Comparison of ENCODE assay signal across 8 cellular contexts in genomic region chr20:56359212-56360132, GRCh38. TPM values are rescaled to one million over a fixed set of nuclear protein-coding genes. Genes with fewer than 3 reads are reported as not detected.
DNase-seq lines count a peak whose midpoint lies in the region; ATAC-seq, FAIRE-seq and TF ChIP-seq lines count a peak whose summit lies in the region.

No MANE protein-coding gene starts in this region.

- intact Hi-C loops in lower leg skin (cut with DNase I; ENCODE audit: low total_unique reads) = no loop called here

- 7 to 8% methylated on average over 48 to 49 of the region's 51 CpGs for WGBS in lower leg skin, 2 donors

- H3K4me3 ChIP-seq in duodenal mucosa (ENCODE audit: low read depth in 1 of 2, low read length in 2 of 2) (peak overlapping the region; percentile 83 to 94), lower leg skin (ENCODE audit: low read depth, poor library complexity, severe bottlenecking) (peak overlapping the region; percentile 86)

- no peaks in the 10 kb centered on the region for H3K27me3 ChIP-seq in duodenal mucosa (ENCODE audit: control insufficient read depth in 1 of 2, insufficient read depth in 2 of 2, low read length in 2 of 2)

- H3K27ac Mint-ChIP-seq in T-cell = peak overlapping the region; percentile 66 to 89

- H3K9me3 ChIP-seq in duodenal mucosa (ENCODE audit: control insufficient read depth in 1 of 2, low read length in 2 of 2) = no peaks in the 10 kb centered on the region

- peaks cover 14 to 28% (median 24%) of the 10 kb centered on the region in 3 donors for H3K4me1 Mint-ChIP-seq in T-cell

- no peaks in the 10 kb centered on the region for H3K27me3 Mint-ChIP-seq in T-cell

- CTCF ChIA-PET in T-cell (lab: Charles Lee) = interaction anchor here in 1 of 2 donors (0.6 to 2.3 kb wide), 4 partner anchors 33 to 1987 kb away, joined by 4 to 14 read pairs (median 4); partner anchors contain the start of genes AURKA and CSTF1

- POLR2A ChIA-PET in T-cell (lab: Charles Lee) = interaction anchor here (0.6 to 0.7 kb wide), 3 partner anchors 9 to 117 kb away, joined by 3 to 9 read pairs (median 5); partner anchors contain the start of gene CASS4 (in 1 of the 2)

- peaks cover 9 to 12% of the 10 kb centered on the region in 2 donors for H3K4me1 ChIP-seq in duodenal mucosa (ENCODE audit: control insufficient read depth in 1 of 2, insufficient read depth in 2 of 2, low read length in 2 of 2)

- DNase-seq in COLO668 (lab: John Stamatoyannopoulos, UW; ENCODE audit: unreplicated experiment) (peak; percentile 36), GM19239 (ENCODE audit: insufficient read length, low spot score) (peak; percentile 13), HT-29 (ENCODE audit: low spot score) (peak; percentile 75), T-cell (peak in 5 of 34 experiments; percentile 5 to 11 (median 6)), lower leg skin (ENCODE audit: low spot score in 2 of 2) (peak; percentile 41 to 89), GDM1 (lab: John Stamatoyannopoulos, UW) (no peak)
- peak; percentile 21 for DNase-seq in stimulated activated naive CD8-positive, alpha-beta T cell treated with anti-CD3 and anti-CD28 coated beads, Interleukin-15, Interleukin-2, amounts not matched to agents 100 U/mL and 50 U/mL, for 24 hours

- no peaks in the 10 kb centered on the region for H3K9me3 Mint-ChIP-seq in T-cell

- no peaks in the 10 kb centered on the region for H3K36me3 ChIP-seq in duodenal mucosa (ENCODE audit: control insufficient read depth in 1 of 2, insufficient read depth in 2 of 2, low read length in 2 of 2)

- ATAC-seq in T-cell (replicated peaks in 1 of 4) = peak; percentile 11 to 39 (median 30)
- ATAC-seq in stimulated activated naive CD8-positive, alpha-beta T cell treated with anti-CD3 and anti-CD28 coated beads, Interleukin-15, Interleukin-2, amounts not matched to agents 100 U/mL and 50 U/mL, for 24 hours = no peak

- no peak for FAIRE-seq in GM19239 (lab: Jason Lieb, UNC)

- TF ChIP-seq POLR2A in lower leg skin (IDR thresholded peaks at IDR 0.05) = no peak

- H3K4me3 Mint-ChIP-seq in T-cell = peak overlapping the region; percentile 87 to 89 (median 89)

- peaks cover 3% of the 10 kb centered on the region for H3K36me3 Mint-ChIP-seq in T-cell

- peak overlapping the region; percentile 68 to 75 for H3K9ac ChIP-seq in duodenal mucosa (ENCODE audit: low read depth in 1 of 2, low read length in 2 of 2)

- peak overlapping the region; percentile 17 for H3K27ac ChIP-seq in duodenal mucosa (ENCODE audit: low read depth, low read length)

- no peak for TF ChIP-seq CTCF in lower leg skin (IDR thresholded peaks at IDR 0.05)

RNA-seq across cellular contexts. Expression of gene FAM210B, which starts 0.7 kb away (rescaled TPM):
- 3.5 and 4.4 TPM in 2 replicates for total RNA-seq in HT-29 (2014; rRNA removed; shearing (Covaris generic))
- total RNA-seq in T-cell = 10 to 100 TPM; 17.2 to 23.9 (median 20.4) TPM
- 10 to 100 TPM; 39.4 to 81.3 (median 52.3) TPM for total RNA-seq in lower leg skin

RNA-seq across cellular contexts. Expression of gene AURKA, which starts 32.5 kb away (rescaled TPM):
- 75.4 and 94.1 TPM in 2 replicates for total RNA-seq in HT-29 (2014; rRNA removed; shearing (Covaris generic))
- 1 to 10 TPM; 1.3 to 2.3 (median 2.0) TPM for total RNA-seq in T-cell
- 1 to 10 TPM; 3.9 to 8.7 (median 5.9) TPM for total RNA-seq in lower leg skin

RNA-seq across cellular contexts. Expression of gene CSTF1, which starts 33.0 kb away (rescaled TPM):
- 44.9 and 49.0 TPM in 2 replicates for total RNA-seq in HT-29 (2014; rRNA removed; shearing (Covaris generic))
- 10 to 100 TPM; 17.3 to 47.7 (median 41.9) TPM for total RNA-seq in T-cell
- total RNA-seq in lower leg skin = 10 to 100 TPM; 29.5 to 41.4 (median 31.6) TPM

RNA-seq across cellular contexts. Expression of gene CASS4, which starts 52.6 kb away (rescaled TPM):
- total RNA-seq in HT-29 (2014; rRNA removed; shearing (Covaris generic)) = 0.05 TPM in 1 of 2 replicates, not detected in the other
- total RNA-seq in T-cell (10 to 100 TPM in 3 of 5 donors, 1 to 10 TPM in 2; 8.0 to 13.8 (median 11.2) TPM), lower leg skin (1 to 10 TPM in 2 of 4 donors, under 1 TPM in 2; 0.61 to 2.9 (median 1.4) TPM)
